9 cellular contexts compared by ENCODE assay signal in genomic region chr18:31498450-31499156, GRCh38. TPM values are rescaled to one million over a fixed set of nuclear protein-coding genes. Genes with fewer than 3 reads are reported as not detected.
DNase-seq lines count a peak whose midpoint lies in the region; ATAC-seq and TF ChIP-seq lines count a peak whose summit lies in the region.
"Had no signal": no experiment of that assay in that cellular context is flagged by ENCODE, and none has a peak within 500 bp of the region (broad histone marks: within the 10 kb centered on the region; RNA-seq: fewer than 3 reads in every experiment).

No MANE protein-coding gene starts in this region.

- H3K4me3 ChIP-seq in GM12864 (ENCODE audit: low read depth, low read length), result peak overlapping the region; percentile 97
- peak overlapping the region; percentile 40 for H3K4me3 ChIP-seq in HFF-Myc (replicated peaks; ENCODE audit: low read depth, low read length)
- peak overlapping the region; percentile 82 for H3K4me3 ChIP-seq in RWPE2 (ENCODE audit: severe bottlenecking)
- H3K4me3 ChIP-seq in fibroblast of villous mesenchyme (ENCODE audit: low read depth, low read length), result peak overlapping the region; percentile 72

- TF ChIP-seq CTCF in GM12864 (IDR thresholded peaks at IDR 0.05; ENCODE audit: low read depth, low read length, missing control alignments) (no peak), HFF-Myc (IDR thresholded peaks at IDR 0.05; ENCODE audit: low read depth, low read length, missing control alignments) (no peak), RWPE2 (IDR thresholded peaks at IDR 0.05; ENCODE audit: poor library complexity, severe bottlenecking) (no peak), fibroblast of villous mesenchyme (IDR thresholded peaks at IDR 0.05; ENCODE audit: insufficient read depth, low read depth, low read length) (no peak)

- ATAC-seq in RWPE2 (ENCODE audit: low read depth), result no peak; the same call in 1 of the 3 replicates

- DNase-seq in GM12864 (ENCODE audit: low read depth), result no peak
- no peak for DNase-seq in HFF-Myc (ENCODE audit: extremely low read depth, low read depth)
- DNase-seq in RWPE2 (ENCODE audit: low spot score), result no peak
- peak; percentile 13 for DNase-seq in fibroblast of villous mesenchyme (ENCODE audit: low read depth)
- DNase-seq in renal cortical epithelial cell (ENCODE audit: low read depth), result peak; percentile 7
- DNase-seq in SKM-1 treated with dmso at 0.1 percent for 144 hours (lab: John Stamatoyannopoulos, UW; ENCODE audit: unreplicated experiment), result no peak
- DNase-seq in EL, result no peak
- no peak for DNase-seq in SHP77 (lab: John Stamatoyannopoulos, UW)

- peaks cover 22% of the 10 kb centered on the region for H3K36me3 ChIP-seq in RWPE2 (ENCODE audit: low read depth)

- peak overlapping the region; percentile 79 for H3K27ac ChIP-seq in RWPE2 (ENCODE audit: poor library complexity, severe bottlenecking)

- H3K27me3 ChIP-seq in RWPE2 (ENCODE audit: insufficient read depth, poor library complexity, severe bottlenecking), result no peaks in the 10 kb centered on the region

- H3K9me3 ChIP-seq in RWPE2 (ENCODE audit: severe bottlenecking), result no peaks in the 10 kb centered on the region

- H3K4me1 ChIP-seq in RWPE2 (ENCODE audit: insufficient read depth, poor library complexity, severe bottlenecking), result peaks cover 12% of the 10 kb centered on the region

RNA-seq across cellular contexts. Expression of gene DSG2, which starts 0.6 kb away (rescaled TPM):
- total RNA-seq in fibroblast of villous mesenchyme (2.6 and 2.9 TPM in 2 replicates), renal cortical epithelial cell (111 and 134 TPM in 2 replicates)

RNA-seq across cellular contexts. Expression of gene DSG3, which starts 51.1 kb away (rescaled TPM):
- under 0.01 TPM in 2 replicates for total RNA-seq in fibroblast of villous mesenchyme
- total RNA-seq in renal cortical epithelial cell, result 0.05 and 0.35 TPM in 2 replicates
- total RNA-seq: NCI-H460 had no signal

Comparison
In these comparisons a context has a peak if more than half of its experiments do, and no peak if none do; other contexts are left out.
1. DNase-seq: peak in fibroblast of villous mesenchyme (single experiment) and renal cortical epithelial cell (single experiment); none in GM12864 (single experiment), HFF-Myc (single experiment), RWPE2 (single experiment), SKM-1 treated with dmso at 0.1 percent for 144 hours (single experiment), EL (single experiment) and SHP77 (0 of 2).
2. H3K4me3 ChIP-seq: peak in every context shown above with its lines; median percentile 97 in GM12864; 82 in RWPE2; 72 in fibroblast of villous mesenchyme; 40 in HFF-Myc.
3. RNA of gene DSG2, which starts 0.6 kb away (total RNA-seq): 111 to 134 TPM in renal cortical epithelial cell; 2.6 to 2.9 TPM in fibroblast of villous mesenchyme; every median in the first group is over 10 times any median in the second.